In genomic region chr5:111960466-111961215, GRCh38 we compare ENCODE assay signal across 18 cellular contexts.
DNase-seq lines count a peak whose midpoint lies in the region; ATAC-seq and TF ChIP-seq lines count a peak whose summit lies in the region.
"Had no signal": no experiment of that assay in that cellular context is flagged by ENCODE, and none has a peak within 500 bp of the region (broad histone marks: within the 10 kb centered on the region; RNA-seq: fewer than 3 reads in every experiment).

No MANE protein-coding gene starts in this region.

- H3K56ac ChIP-seq in IMR-90 (ENCODE audit: extremely low read depth, insufficient read depth, low read length): no peak overlapping the region

- no peaks in the 10 kb centered on the region for H4K20me1 ChIP-seq in IMR-90 (ENCODE audit: insufficient read depth, low read length)

- H3K27ac ChIP-seq in IMR-90 (ENCODE audit: insufficient read depth, low read length): peak overlapping the region; percentile 45
- peak overlapping the region; percentile 45 for H3K27ac ChIP-seq in mesodermal cell (ENCODE audit: low read depth, low read length, severe bottlenecking)
- H3K27ac ChIP-seq: heart right ventricle, neural progenitor cell had no signal

- H3K14ac ChIP-seq in IMR-90 (replicated peaks; ENCODE audit: low read depth, low read length): peak overlapping the region; percentile 76

- H4K5ac ChIP-seq in IMR-90 (ENCODE audit: low read depth, low read length): peak overlapping the region; percentile 52; the same call in 1 of the 2 replicates

- H2BK120ac ChIP-seq in IMR-90 (ENCODE audit: low read depth, low read length): peak overlapping the region; percentile 93

- POLR2A ChIA-PET in IMR-90 (lab: Charles Lee; ENCODE audit: unreplicated experiment): no interaction called here

- peaks cover 8% of the 10 kb centered on the region for H3K4me1 ChIP-seq in IMR-90 (ENCODE audit: control insufficient read depth, insufficient read depth, low read length)
- H3K4me1 ChIP-seq in mesodermal cell (ENCODE audit: control insufficient read depth, insufficient read depth, low read length, poor library complexity, severe bottlenecking): no peaks in the 10 kb centered on the region
- H3K4me1 ChIP-seq: neural progenitor cell had no signal

- H3K36me3 ChIP-seq in IMR-90 (ENCODE audit: control insufficient read depth, insufficient read depth, low read length) (no peaks in the 10 kb centered on the region), mesodermal cell (ENCODE audit: control insufficient read depth, insufficient read depth, low read length) (no peaks in the 10 kb centered on the region)
- H3K36me3 ChIP-seq: heart right ventricle, neural progenitor cell had no signal

- H3K4me3 ChIP-seq in IMR-90 (ENCODE audit: insufficient read depth, low read depth, low read length) (no peak overlapping the region), cardiac fibroblast (replicated peaks in 1 of 2; ENCODE audit: low read depth in 2 of 2, low read length in 2 of 2) (no peak overlapping the region), mesodermal cell (ENCODE audit: extremely low read depth, insufficient read depth, low read length, poor library complexity, severe bottlenecking) (no peak overlapping the region)
- H3K4me3 ChIP-seq: heart right ventricle, neural progenitor cell had no signal

- DNase-seq in AG08395 (ENCODE audit: low spot score): peak; percentile 15
- DNase-seq in IMR-90: peak; percentile 63
- DNase-seq in cardiac fibroblast (ENCODE audit: low read depth in 2 of 2): peak; percentile 52 to 81
- no peak for DNase-seq in NOMO-1 treated with DMSO at 0.1 percent for 48 hours (lab: John Stamatoyannopoulos, UW; ENCODE audit: unreplicated experiment)
- DNase-seq in dermis blood vessel endothelial cell: no peak
- no peak for DNase-seq in NCI-H524 (lab: John Stamatoyannopoulos, UW)
- DNase-seq: activated effector memory CD4-positive, alpha-beta T cell treated with anti-CD3 and anti-CD28 coated beads, Interleukin-2, amount 50 U/mL, for 16 hours; CD8-positive, alpha-beta memory T cell; heart right ventricle; kidney; NCI-H187 treated with DMSO at 0.1 percent for 48 hours; OCI-M1; stimulated activated naive CD8-positive, alpha-beta T cell treated with anti-CD3 and anti-CD28 coated beads, Interleukin-15, amount 100 ng/mL, for 72 hours; T-helper 9 cell had no signal

- no CpG with 5 or more reads among the region's 2 CpGs for WGBS in IMR-90 (ENCODE audit: extremely low coverage in 2 of 2, insufficient read length in 1 of 2), 2 experiments
- WGBS in mesodermal cell (ENCODE audit: insufficient coverage in 2 of 2), 2 experiments: 50% methylated on average over 1 of the region's 2 CpGs; no CpG with 5 or more reads in 1 of the 2 experiments

- no peaks in the 10 kb centered on the region for H3K27me3 ChIP-seq in IMR-90 (ENCODE audit: control insufficient read depth, insufficient read depth, low read length)
- H3K27me3 ChIP-seq: heart right ventricle, neural progenitor cell had no signal

- TF ChIP-seq RAD21 in IMR-90 (IDR thresholded peaks at IDR 0.05; ENCODE audit: low read length): no peak

- H3K4me2 ChIP-seq in IMR-90 (ENCODE audit: low read depth, low read length): peak overlapping the region; percentile 19; the same call in 1 of the 2 replicates
- H3K4me2 ChIP-seq: neural progenitor cell had no signal

- H3K4ac ChIP-seq in IMR-90 (ENCODE audit: low read depth, low read length): peak overlapping the region; percentile 82

- no peak for TF ChIP-seq CTCF in IMR-90 (conservative IDR thresholded peaks at IDR 0.05; ENCODE audit: low read depth, low read length)
- no peak for TF ChIP-seq CTCF in cardiac fibroblast (IDR thresholded peaks at IDR 0.05; ENCODE audit: low read depth, low read length)

- peak overlapping the region; percentile 74 for H3K23ac ChIP-seq in IMR-90 (ENCODE audit: low read depth, low read length)

- peak overlapping the region; percentile 80; the same call in 1 of the 2 replicates for H3K18ac ChIP-seq in IMR-90 (ENCODE audit: low read depth, low read length)

- BruUV-seq in IMR-90 (replicated peaks; lab: Mats Ljungman, UMichigan): no TSS peak

- peak overlapping the region; percentile 58 for H4K91ac ChIP-seq in IMR-90 (ENCODE audit: insufficient read depth, low read depth, low read length)

- dilution Hi-C loops in IMR-90 (cut with HindIII; ENCODE audit: low sequenced_read_pairs, unreplicated experiment): no loop called here

- peak overlapping the region; percentile 90 for H2BK20ac ChIP-seq in IMR-90 (ENCODE audit: low read depth, low read length)

- CTCF ChIA-PET in IMR-90 (lab: Yijun Ruan, JAX): interaction anchor here (0.9 kb wide), 1 partner anchor 23 kb away, joined by 3 read pairs; no protein-coding TSS in a partner anchor

- peak overlapping the region; percentile 94 for H2BK5ac ChIP-seq in IMR-90 (ENCODE audit: low read depth, low read length, poor library complexity, severe bottlenecking)

- in situ Hi-C loops in IMR-90 (cut with MboI; ENCODE audit: low sequenced_read_pairs): no loop called here

- H3K79me1 ChIP-seq in IMR-90 (ENCODE audit: low read depth in 1 of 2, low read length in 2 of 2): no peaks in the 10 kb centered on the region

- peak overlapping the region; percentile 89 for H2AK5ac ChIP-seq in IMR-90 (ENCODE audit: low read depth, low read length)

- H3K9me3 ChIP-seq in IMR-90 (ENCODE audit: control insufficient read depth, insufficient read depth, low read length) (no peaks in the 10 kb centered on the region), mesodermal cell (ENCODE audit: control insufficient read depth, low read length) (no peaks in the 10 kb centered on the region)

- intact Hi-C loops in IMR-90 (cut with micrococcal nuclease): no loop called here

- H3K9me1 ChIP-seq in IMR-90 (ENCODE audit: insufficient read depth, low read length): peaks cover 4% of the 10 kb centered on the region

- H2BK15ac ChIP-seq in IMR-90 (ENCODE audit: low read depth, low read length): peak overlapping the region; percentile 78; the same call in 2 of the 3 replicates

- ATAC-seq in IMR-90 (ENCODE audit: low read depth) (peak; percentile 79), GM18502 (IDR thresholded peaks at IDR 0.05; ENCODE audit: poor library complexity, unreplicated experiment) (no peak)
- ATAC-seq: heart right ventricle; HepG2; stimulated activated naive CD8-positive, alpha-beta T cell treated with anti-CD3 and anti-CD28 coated beads, Interleukin-15, amount 100 ng/mL, for 72 hours had no signal

- peak overlapping the region; percentile 35 for H2AFZ ChIP-seq in IMR-90 (replicated peaks; ENCODE audit: low read length, poor library complexity)
- H2AFZ ChIP-seq: neural progenitor cell had no signal

- no peak for TF ChIP-seq POLR2A in IMR-90 (IDR thresholded peaks at IDR 0.05; ENCODE audit: low read depth, low read length)

- peak overlapping the region; percentile 29 to 83; a peak in 3 of 4 replicates for H4K8ac ChIP-seq in IMR-90 (ENCODE audit: low read depth in 2 of 2, low read length in 2 of 2)

- no peak overlapping the region for H3K9ac ChIP-seq in IMR-90 (ENCODE audit: low read depth, low read length)
- H3K9ac ChIP-seq: neural progenitor cell had no signal

- H2AK9ac ChIP-seq in IMR-90 (replicated peaks; ENCODE audit: low read depth, low read length, poor library complexity): no peak overlapping the region

TF ChIP-seq in IMR-90, 13 proteins besides CTCF, POLR2A, EP300 and RAD21:
- TF ChIP-seq MAFK (IDR thresholded peaks at IDR 0.05; ENCODE audit: low read depth, low read length) (no peak), RCOR1 (IDR thresholded peaks at IDR 0.05; ENCODE audit: insufficient replicate concordance, low read length) (no peak), CEBPB (IDR thresholded peaks at IDR 0.05; ENCODE audit: low read depth, low read length) (peak; percentile 80)

Comparison
In these comparisons a context has a peak if more than half of its experiments do, and no peak if none do; other contexts are left out.
1. DNase-seq: peak in AG08395 (single experiment), IMR-90 (single experiment) and cardiac fibroblast (2 of 2); none in NOMO-1 treated with DMSO at 0.1 percent for 48 hours (single experiment), dermis blood vessel endothelial cell (single experiment) and NCI-H524 (0 of 2).